ENCODE assay signal across 18 cellular contexts in genomic region chr2:196123679-196124373, GRCh38. TPM values are rescaled to one million over a fixed set of nuclear protein-coding genes. Genes with fewer than 3 reads are reported as not detected.
A peak's percentile ranks its signal among the peaks of the same experiment; 100 is the strongest.
DNase-seq lines count a peak whose midpoint lies in the region; ATAC-seq, FAIRE-seq and TF ChIP-seq lines count a peak whose summit lies in the region.
"Had no signal": no experiment of that assay in that cellular context is flagged by ENCODE, and none has a peak within 500 bp of the region (broad histone marks: within the 10 kb centered on the region; RNA-seq: fewer than 3 reads in every experiment).

No MANE protein-coding gene starts in this region.

- FAIRE-seq in H54 (lab: Jason Lieb, UNC), result peak; percentile 36
- FAIRE-seq: colon, TTC549 had no signal

- H3K4me1 ChIP-seq in foreskin keratinocyte, result no peaks in the 10 kb centered on the region
- H3K4me1 ChIP-seq: BLaER1, esophagus muscularis mucosa had no signal

- intact Hi-C loops in natural killer cell (cut with micrococcal nuclease), result no loop called here

- no peak for TF ChIP-seq POLR2A in H54 (IDR thresholded peaks at IDR 0.05; ENCODE audit: low read depth, low read length)

- peak; percentile 31 for ATAC-seq in foreskin keratinocyte
- ATAC-seq in HG03439 (IDR thresholded peaks at IDR 0.05; ENCODE audit: unreplicated experiment), result no peak
- no peak for ATAC-seq in natural killer cell
- ATAC-seq: right cardiac atrium; stimulated activated effector memory CD8-positive, alpha-beta T cell treated with anti-CD3 and anti-CD28 coated beads, Interleukin-12 subunit alpha, Interleukin-12 subunit beta, amount 100 ng/mL, for 72 hours had no signal

- no peaks in the 10 kb centered on the region for H3K27me3 ChIP-seq in foreskin keratinocyte
- H3K27me3 ChIP-seq: BLaER1, esophagus muscularis mucosa had no signal

- H3K27ac ChIP-seq in angular gyrus (ENCODE audit: low read depth, low read length) (peak overlapping the region; percentile 52), foreskin keratinocyte (no peak overlapping the region)
- H3K27ac ChIP-seq: BLaER1, esophagus muscularis mucosa, KMS-11 had no signal

- DNase-seq in H54 (ENCODE audit: insufficient read length, low spot score), result no peak
- peak in 1 of 2 donors; percentile 28 for DNase-seq in foreskin keratinocyte
- peak; percentile 25 for DNase-seq in renal cortical epithelial cell (ENCODE audit: low read depth)
- DNase-seq in NCI-H748 treated with DMSO at 0.1 percent for 48 hours (lab: John Stamatoyannopoulos, UW), result no peak
- DNase-seq in activated CD4-positive, alpha-beta T cell treated with anti-CD3 and anti-CD28 coated beads, Interleukin-2, amount 50 U/mL, for 4 hours, result no peak
- no peak for DNase-seq in natural killer cell
- DNase-seq: NCI-H1930; NCI-H774; right cardiac atrium; stimulated activated CD4-positive, alpha-beta T cell treated with anti-CD3 and anti-CD28 coated beads, Interleukin-4, amount 100 ng/mL, for 24 hours had no signal

- no peaks in the 10 kb centered on the region for H3K27me3 Mint-ChIP-seq in natural killer cell (ENCODE audit: low read depth in 2 of 2)

- TF ChIP-seq CTCF in foreskin keratinocyte (conservative IDR thresholded peaks at IDR 0.05), result no peak
- no peak for TF ChIP-seq CTCF in natural killer cell (IDR thresholded peaks at IDR 0.05)

- no peak overlapping the region for H3K4me3 Mint-ChIP-seq in natural killer cell
- H3K4me3 Mint-ChIP-seq: stimulated activated effector memory CD8-positive, alpha-beta T cell treated with anti-CD3 and anti-CD28 coated beads, Interleukin-12 subunit alpha, Interleukin-12 subunit beta, amount 100 ng/mL, for 72 hours had no signal

- no peaks in the 10 kb centered on the region for H3K36me3 Mint-ChIP-seq in natural killer cell
- H3K36me3 Mint-ChIP-seq: stimulated activated effector memory CD8-positive, alpha-beta T cell treated with anti-CD3 and anti-CD28 coated beads, Interleukin-12 subunit alpha, Interleukin-12 subunit beta, amount 100 ng/mL, for 72 hours had no signal

- no peaks in the 10 kb centered on the region for H3K9me3 Mint-ChIP-seq in natural killer cell
- H3K9me3 Mint-ChIP-seq: stimulated activated effector memory CD8-positive, alpha-beta T cell treated with anti-CD3 and anti-CD28 coated beads, Interleukin-12 subunit alpha, Interleukin-12 subunit beta, amount 100 ng/mL, for 72 hours had no signal

- no peaks in the 10 kb centered on the region for H3K4me1 Mint-ChIP-seq in natural killer cell
- H3K4me1 Mint-ChIP-seq: stimulated activated effector memory CD8-positive, alpha-beta T cell treated with anti-CD3 and anti-CD28 coated beads, Interleukin-12 subunit alpha, Interleukin-12 subunit beta, amount 100 ng/mL, for 72 hours had no signal

- no peak overlapping the region for H3K27ac Mint-ChIP-seq in natural killer cell
- H3K27ac Mint-ChIP-seq: stimulated activated effector memory CD8-positive, alpha-beta T cell treated with anti-CD3 and anti-CD28 coated beads, Interleukin-12 subunit alpha, Interleukin-12 subunit beta, amount 100 ng/mL, for 72 hours had no signal

RNA-seq across cellular contexts. Expression of gene STK17B, which starts 47.6 kb away (rescaled TPM):
- 17.4 and 22.5 TPM in 2 replicates for total RNA-seq in foreskin keratinocyte
- polyA plus RNA-seq in foreskin keratinocyte, result 4.8 and 5.0 TPM in 2 replicates
- 21.5 and 32.8 TPM in 2 replicates for total RNA-seq in renal cortical epithelial cell
- total RNA-seq in natural killer cell, result 100 to 1,000 TPM; 295 to 390 (median 380) TPM

RNA-seq across cellular contexts. Expression of gene DNAH7, which starts 55.2 kb away (rescaled TPM):
- total RNA-seq in foreskin keratinocyte, result 0.07 and 0.31 TPM in 2 replicates
- polyA plus RNA-seq in foreskin keratinocyte, result 0.06 and 0.08 TPM in 2 replicates
- 1.0 and 7.9 TPM in 2 replicates for total RNA-seq in renal cortical epithelial cell
- total RNA-seq in natural killer cell, result under 1 TPM in 2 of 3 donors, not detected in 1; 0.07 to 0.20 TPM
